ENCODE assay signal across 8 cellular contexts in genomic region chr13:79775830-79776229, GRCh38.
DNase-seq lines count a peak whose midpoint lies in the region; ATAC-seq and TF ChIP-seq lines count a peak whose summit lies in the region.

No MANE protein-coding gene starts in this region.

- peak; percentile 79 for TF ChIP-seq CTCF in AG10803 (conservative IDR thresholded peaks at IDR 0.05; ENCODE audit: low read length)

- no peak overlapping the region for H3K4me3 ChIP-seq in AG10803 (ENCODE audit: low read length)

- DNase-seq in AG10803 (ENCODE audit: low read depth) (peak; percentile 84), NCI-H748 treated with DMSO at 0.1 percent for 48 hours (lab: John Stamatoyannopoulos, UW) (peak; percentile 18), dedifferentiated amniotic fluid mesenchymal stem cell (ENCODE audit: extremely low spot score) (peak; percentile 71), midbrain (lab: John Stamatoyannopoulos, UW) (peak; percentile 74), T-helper 2 cell (no peak), NCI-H2081 treated with DMSO at 0.1 percent for 48 hours (lab: John Stamatoyannopoulos, UW) (no peak), ecto neural progenitor cell (ENCODE audit: low spot score) (no peak)

- peak; percentile 66 for ATAC-seq in GM19463 (IDR thresholded peaks at IDR 0.05; ENCODE audit: unreplicated experiment)

Comparison
In these comparisons a context has a peak if more than half of its experiments do, and no peak if none do; other contexts are left out.
1. DNase-seq: peak in AG10803 (single experiment), NCI-H748 treated with DMSO at 0.1 percent for 48 hours (single experiment), dedifferentiated amniotic fluid mesenchymal stem cell (single experiment) and midbrain (single experiment); none in T-helper 2 cell (0 of 5), NCI-H2081 treated with DMSO at 0.1 percent for 48 hours (single experiment) and ecto neural progenitor cell (single experiment).